25 cellular contexts compared by ENCODE assay signal in genomic region chr2:10501521-10501961, GRCh38. TPM values are rescaled to one million over a fixed set of nuclear protein-coding genes. Genes with fewer than 3 reads are reported as not detected.
DNase-seq lines count a peak whose midpoint lies in the region; ATAC-seq and TF ChIP-seq lines count a peak whose summit lies in the region.
"Had no signal": no experiment of that assay in that cellular context is flagged by ENCODE, and none has a peak within 500 bp of the region (broad histone marks: within the 10 kb centered on the region; RNA-seq: fewer than 3 reads in every experiment).

No MANE protein-coding gene starts in this region.

- H3K9me3 Mint-ChIP-seq in activated T-helper 17 cell treated with anti-CD3 and anti-CD28 coated beads, Interleukin-2, amount 50 U/mL, for 72 hours: no peaks in the 10 kb centered on the region
- H3K9me3 Mint-ChIP-seq: H9, IgD-negative memory B cell, nephron had no signal

- in situ Hi-C loops in GM13977 (cut with MboI; ENCODE audit: low pct_unique_long_range_greater_than_20kb, low sequenced_read_pairs, unreplicated experiment): no loop called here

- H3K27ac ChIP-seq in coronary artery: no peak overlapping the region
- H3K27ac ChIP-seq in substantia nigra (ENCODE audit: low read depth, low read length, poor library complexity, severe bottlenecking): no peak overlapping the region
- H3K27ac ChIP-seq: epithelial cell of prostate, pancreas, right lobe of liver, thoracic aorta had no signal

- H3K4me3 ChIP-seq in coronary artery: no peak overlapping the region
- H3K4me3 ChIP-seq: lung, pancreas, right lobe of liver, thoracic aorta had no signal

- no peaks in the 10 kb centered on the region for H3K36me3 Mint-ChIP-seq in activated T-helper 17 cell treated with anti-CD3 and anti-CD28 coated beads, Interleukin-2, amount 50 U/mL, for 72 hours (ENCODE audit: low read depth)
- H3K36me3 Mint-ChIP-seq: IgD-negative memory B cell had no signal

- no peak overlapping the region for H3K27ac Mint-ChIP-seq in activated T-helper 17 cell treated with anti-CD3 and anti-CD28 coated beads, Interleukin-2, amount 50 U/mL, for 72 hours
- H3K27ac Mint-ChIP-seq: H9 had no signal

- TF ChIP-seq CTCF in coronary artery (IDR thresholded peaks at IDR 0.05): no peak
- TF ChIP-seq CTCF in GM13977 (IDR thresholded peaks at IDR 0.05; ENCODE audit: extremely low read depth, insufficient read depth, missing control alignments): no peak

- H3K4me1 Mint-ChIP-seq in activated T-helper 17 cell treated with anti-CD3 and anti-CD28 coated beads, Interleukin-2, amount 50 U/mL, for 72 hours: peaks cover 6% of the 10 kb centered on the region

- intact Hi-C loops in posterior vena cava (cut with DNase I): no loop called here

- DNase-seq in activated CD4-positive, CD25-positive, alpha-beta regulatory T cell treated with anti-CD3 and anti-CD28 coated beads, Interleukin-2, amount 50 U/mL, for 72 hours: peak; percentile 27
- DNase-seq in DMS53 treated with DMSO at 0.1 percent for 48 hours (lab: John Stamatoyannopoulos, UW; ENCODE audit: unreplicated experiment): peak; percentile 41
- DNase-seq in coronary artery (ENCODE audit: low spot score): peak; percentile 43
- DNase-seq in posterior vena cava (ENCODE audit: low spot score): peak; percentile 77
- DNase-seq in GM13977 (ENCODE audit: low spot score): no peak
- DNase-seq in substantia nigra (lab: John Stamatoyannopoulos, UW): no peak
- DNase-seq: 8988T; activated CD4-positive, alpha-beta T cell treated with anti-CD3 and anti-CD28 coated beads, Interleukin-2, amount 50 U/mL, for 4 hours; activated T-cell treated with anti-CD3 and anti-CD28 coated beads for 4 hours; AML-193; H9; NCI-H1092; NCI-H2029; NCI-H526 treated with DMSO at 0.1 percent for 48 hours; stimulated activated CD4-positive, alpha-beta T cell treated with anti-CD3 and anti-CD28 coated beads, Interleukin-4, amount 100 ng/mL, for 4 hours; stimulated activated naive CD4-positive, alpha-beta T cell had no signal

- H3K4me3 Mint-ChIP-seq in activated T-helper 17 cell treated with anti-CD3 and anti-CD28 coated beads, Interleukin-2, amount 50 U/mL, for 72 hours: no peak overlapping the region
- H3K4me3 Mint-ChIP-seq: H9, IgD-negative memory B cell, nephron had no signal

- H3K27me3 Mint-ChIP-seq in activated T-helper 17 cell treated with anti-CD3 and anti-CD28 coated beads, Interleukin-2, amount 50 U/mL, for 72 hours: peaks cover 8% of the 10 kb centered on the region

- no peak for ATAC-seq in activated CD4-positive, CD25-positive, alpha-beta regulatory T cell treated with anti-CD3 and anti-CD28 coated beads, Interleukin-2, amount 50 U/mL, for 24 hours
- ATAC-seq in activated T-helper 17 cell treated with anti-CD3 and anti-CD28 coated beads, Interleukin-2, amount 50 U/mL, for 72 hours (replicated peaks): no peak
- ATAC-seq: pancreas, right lobe of liver had no signal

RNA-seq across cellular contexts. Expression of gene ODC1, which starts 53.4 kb away (rescaled TPM):
- 10 to 100 TPM; 51.7 to 67.6 TPM for total RNA-seq in posterior vena cava
- total RNA-seq in activated T-helper 17 cell treated with anti-CD3 and anti-CD28 coated beads, Interleukin-2, amount 50 U/mL, for 72 hours: 100 to 1,000 TPM in 1 of 2 donors, 10 to 100 TPM in 1; 60.3 to 180 TPM

Comparison
In these comparisons a context has a peak if more than half of its experiments do, and no peak if none do; other contexts are left out.
1. DNase-seq: peak in activated CD4-positive, CD25-positive, alpha-beta regulatory T cell treated with anti-CD3 and anti-CD28 coated beads, Interleukin-2, amount 50 U/mL, for 72 hours (single experiment), DMS53 treated with DMSO at 0.1 percent for 48 hours (single experiment), coronary artery (single experiment) and posterior vena cava (single experiment); none in GM13977 (single experiment) and substantia nigra (0 of 49).